Comparison of ENCODE assay signal across 11 cellular contexts in the genomic region with DNA sequence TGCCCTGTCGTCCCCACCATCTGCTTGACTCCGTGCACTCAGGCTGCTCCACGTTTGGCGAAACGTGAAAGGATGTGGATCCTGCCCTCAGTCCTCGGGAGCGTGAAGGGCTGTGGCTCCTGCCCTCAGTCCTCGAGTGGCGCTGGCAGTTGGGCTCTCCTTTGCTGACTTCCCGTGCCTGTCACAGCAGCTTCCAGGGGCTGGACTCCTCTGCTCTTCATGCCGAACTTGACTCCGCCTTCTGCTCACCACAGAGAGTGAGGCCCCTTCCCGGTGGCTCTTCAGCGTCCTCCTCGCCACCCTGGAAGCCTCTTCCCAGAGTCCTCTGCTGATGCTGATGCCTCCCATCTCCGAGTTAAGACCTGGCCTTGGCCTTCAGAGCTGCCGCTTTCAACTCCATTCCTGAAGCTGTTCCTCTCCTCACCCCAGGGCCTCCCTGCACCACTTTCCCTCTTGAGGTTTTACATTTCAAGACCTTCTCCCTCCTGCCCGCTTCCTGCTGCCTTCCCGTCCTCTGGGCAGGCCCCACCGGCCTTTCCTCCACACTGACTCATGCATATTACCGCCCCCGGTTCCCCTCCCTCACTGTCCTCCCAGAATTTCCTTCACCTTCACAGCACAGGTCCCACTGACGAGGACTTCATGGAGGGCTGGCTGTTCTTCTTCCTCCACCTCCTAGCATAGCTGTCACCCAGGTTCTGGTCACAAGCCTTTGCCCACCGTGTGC.
"Had no signal": no experiment of that assay in that cellular context is flagged by ENCODE, and none has a peak within 500 bp of the region (broad histone marks: within the 10 kb centered on the region; RNA-seq: fewer than 3 reads in every experiment).

No MANE protein-coding gene starts in this region.

- ATAC-seq: left lung, right lobe of liver, T-helper 17 cell had no signal

- H3K36me3 ChIP-seq: left lung, right lobe of liver had no signal

- H3K9me3 ChIP-seq: left lung, right lobe of liver had no signal

- H3K36me3 Mint-ChIP-seq: WTC11 had no signal

- DNase-seq: activated CD4-positive, alpha-beta T cell treated with anti-CD3 and anti-CD28 coated beads for 48 hours; activated CD8-positive, alpha-beta memory T cell treated with anti-CD3 and anti-CD28 coated beads for 24 hours; activated naive CD4-positive, alpha-beta T cell; caudate nucleus; left lung; mesendoderm; right lobe of liver; T-helper 17 cell had no signal

- H3K27ac ChIP-seq: left lung, right lobe of liver had no signal

- H3K4me1 ChIP-seq: left lung, right lobe of liver had no signal

- H3K27me3 ChIP-seq: left lung, right lobe of liver had no signal

- H3K9me3 Mint-ChIP-seq: nephron had no signal

- H3K4me2 ChIP-seq: smooth muscle cell had no signal

- H3K27ac Mint-ChIP-seq: T-helper 17 cell, WTC11 had no signal

- H3K4me3 ChIP-seq: left lung, right lobe of liver, smooth muscle cell had no signal

- H3K4me3 Mint-ChIP-seq: nephron, T-helper 17 cell, WTC11 had no signal
